7 cellular contexts compared by ENCODE assay signal in genomic region chr9:73683862-73684591, GRCh38.
DNase-seq lines count a peak whose midpoint lies in the region; ATAC-seq and TF ChIP-seq lines count a peak whose summit lies in the region.

No MANE protein-coding gene starts in this region.

- TF ChIP-seq CTCF in GM12873 (IDR thresholded peaks at IDR 0.05; ENCODE audit: insufficient read depth, low read depth, low read length, missing control alignments): peak; percentile 56

- H3K27me3 ChIP-seq in iPS DF 6.9 (ENCODE audit: control insufficient read depth, insufficient read depth, low read length): no peaks in the 10 kb centered on the region

- no peak overlapping the region for H3K4me3 ChIP-seq in iPS DF 6.9 (ENCODE audit: low read length)

- H3K9me3 ChIP-seq in iPS DF 6.9 (ENCODE audit: control insufficient read depth, insufficient read depth, low read length): no peaks in the 10 kb centered on the region

- no peak overlapping the region for H3K27ac ChIP-seq in iPS DF 6.9 (ENCODE audit: low read length)

- H3K36me3 ChIP-seq in iPS DF 6.9 (ENCODE audit: control insufficient read depth, insufficient read depth, low read length): no peaks in the 10 kb centered on the region

- DNase-seq in SK-N-DZ (ENCODE audit: low spot score) (peak; percentile 39), iPS DF 6.9 (ENCODE audit: low read depth, low spot score) (peak; percentile 29)
- no peak for DNase-seq in activated CD8-positive, alpha-beta memory T cell treated with anti-CD3 and anti-CD28 coated beads, Interleukin-2, amount 50 U/mL, for 48 hours
- DNase-seq in stimulated activated CD4-positive, alpha-beta T cell treated with anti-CD3 and anti-CD28 coated beads, Interleukin-4, amount 100 ng/mL, for 4 hours: no peak

- peak; percentile 61 for ATAC-seq in HG03378 (IDR thresholded peaks at IDR 0.05; ENCODE audit: unreplicated experiment)
- no peak for ATAC-seq in activated CD4-positive, CD25-positive, alpha-beta regulatory T cell treated with anti-CD3 and anti-CD28 coated beads, Interleukin-2, amount 50 U/mL, for 24 hours

- H3K4me1 ChIP-seq in iPS DF 6.9 (ENCODE audit: control insufficient read depth, insufficient read depth, low read length): no peaks in the 10 kb centered on the region

Comparison
In these comparisons a context has a peak if more than half of its experiments do, and no peak if none do; other contexts are left out.
1. DNase-seq: peak in SK-N-DZ (single experiment) and iPS DF 6.9 (single experiment); none in activated CD8-positive, alpha-beta memory T cell treated with anti-CD3 and anti-CD28 coated beads, Interleukin-2, amount 50 U/mL, for 48 hours (single experiment) and stimulated activated CD4-positive, alpha-beta T cell treated with anti-CD3 and anti-CD28 coated beads, Interleukin-4, amount 100 ng/mL, for 4 hours (0 of 2).